In the genomic region with DNA sequence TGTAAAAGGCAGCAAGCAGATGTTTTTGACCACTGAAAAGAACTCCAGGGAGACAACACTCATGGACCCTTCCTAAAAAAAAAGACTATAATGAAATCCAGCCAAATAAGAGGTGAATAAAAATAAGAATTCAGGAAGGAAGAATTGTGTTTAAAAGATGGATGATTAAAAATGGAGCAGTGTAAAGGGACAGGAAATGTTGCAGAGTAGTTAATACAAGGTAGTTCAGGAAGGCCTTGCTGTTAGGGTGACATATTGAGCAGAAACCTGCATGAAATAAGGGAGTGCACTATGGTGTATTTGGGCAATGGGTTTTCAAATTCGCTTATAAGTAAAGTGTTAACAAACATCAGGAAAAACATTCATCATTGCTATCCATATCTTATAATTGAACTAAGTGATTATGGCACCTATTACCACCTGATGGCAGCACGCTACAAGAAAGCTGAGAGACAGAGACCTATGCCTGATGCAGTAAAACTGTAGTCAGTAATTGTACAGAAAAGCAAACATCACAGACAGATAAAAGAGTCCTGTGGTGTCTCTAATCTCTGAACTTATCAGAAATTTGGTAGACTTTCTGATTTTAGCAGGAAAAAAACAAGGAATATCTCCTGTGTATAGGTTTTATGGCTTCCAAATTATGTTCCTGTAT, we compare ENCODE assay signal across 8 cellular contexts. TPM values are rescaled to one million over a fixed set of nuclear protein-coding genes. Genes with fewer than 3 reads are reported as not detected.
DNase-seq lines count a peak whose midpoint lies in the region; ATAC-seq and TF ChIP-seq lines count a peak whose summit lies in the region.

No MANE protein-coding gene starts in this region.

- H3K4me2 ChIP-seq in PC-9 (no peak overlapping the region), mammary epithelial cell (ENCODE audit: insufficient read depth, low read depth, low read length) (no peak overlapping the region)

- H3F3A ChIP-seq in PC-9 (ENCODE audit: insufficient read depth, low read depth) = no peaks in the 10 kb centered on the region

- ATAC-seq in GM21526 (IDR thresholded peaks at IDR 0.05; ENCODE audit: low FRiP score, unreplicated experiment) (peak; percentile 71), HG03280 (IDR thresholded peaks at IDR 0.05; ENCODE audit: unreplicated experiment) (no peak)

- H3K27ac ChIP-seq in PC-9 = no peak overlapping the region
- H3K27ac ChIP-seq in mammary epithelial cell (ENCODE audit: insufficient read depth, low read depth, low read length) = no peak overlapping the region

- intact Hi-C loops in PC-9 (cut with micrococcal nuclease; ENCODE audit: unreplicated experiment) = loop anchor here (2.0 to 10.0 kb wide), 6 partner anchors 148 to 1174 kb away; a partner anchor contains a TSS
- intact Hi-C loops in mammary epithelial cell (cut with micrococcal nuclease) = loop anchor here (1.0 to 10.0 kb wide), 6 partner anchors 105 to 737 kb away; a partner anchor contains a TSS

- dilution Hi-C loops in mammary epithelial cell (cut with HindIII; ENCODE audit: low sequenced_read_pairs) = no loop called here

- H4K20me1 ChIP-seq in PC-9 (ENCODE audit: insufficient read depth) = no peaks in the 10 kb centered on the region
- no peaks in the 10 kb centered on the region for H4K20me1 ChIP-seq in mammary epithelial cell (ENCODE audit: insufficient read depth, low read length)

- peaks cover 31% of the 10 kb centered on the region for H3K27me3 Mint-ChIP-seq in T-helper 2 cell treated with Interferon-gamma antibody and Interleukin-4, amounts not matched to agents 5 μg/mL and 100 μg/mL, for 36 hours (ENCODE audit: low read depth)

- H3K79me2 ChIP-seq in PC-9 (ENCODE audit: low read depth) (no peaks in the 10 kb centered on the region), mammary epithelial cell (ENCODE audit: insufficient read depth, low read length) (no peaks in the 10 kb centered on the region)

- H3K27me3 ChIP-seq in PC-9 (ENCODE audit: insufficient read depth, low read depth) (no peaks in the 10 kb centered on the region), mammary epithelial cell (ENCODE audit: insufficient read depth, low read length) (no peaks in the 10 kb centered on the region)

- 6% methylated on average over 2 of the region's 2 CpGs for WGBS in mammary epithelial cell (ENCODE audit: low coverage, missing lambda C conversion rate)

- POLR2A ChIA-PET in PC-9 (lab: Charles Lee; ENCODE audit: unreplicated experiment) = no interaction called here

- no peak overlapping the region for H3K4me3 Mint-ChIP-seq in T-helper 2 cell treated with Interferon-gamma antibody and Interleukin-4, amounts not matched to agents 5 μg/mL and 100 μg/mL, for 36 hours

- peak; percentile 62 for TF ChIP-seq CTCF in PC-9 (conservative IDR thresholded peaks at IDR 0.05)
- peak; percentile 46 to 71 for TF ChIP-seq CTCF in mammary epithelial cell (conservative IDR thresholded peaks at IDR 0.05 in 1 of 2, IDR thresholded peaks at IDR 0.05 in 1 of 2; ENCODE audit: extremely low read depth in 1 of 2, insufficient read depth in 1 of 2, low read depth in 1 of 2, low read length in 2 of 2)

- peaks cover 4% of the 10 kb centered on the region for H3K4me1 Mint-ChIP-seq in T-helper 2 cell treated with Interferon-gamma antibody and Interleukin-4, amounts not matched to agents 5 μg/mL and 100 μg/mL, for 36 hours (ENCODE audit: low read depth)

- H3K9me3 ChIP-seq in PC-9 (ENCODE audit: insufficient read depth, low read depth) (no peaks in the 10 kb centered on the region), mammary epithelial cell (replicated peaks; ENCODE audit: insufficient read depth, low read length) (no peaks in the 10 kb centered on the region)

- H3K36me3 ChIP-seq in PC-9 (ENCODE audit: low read depth) = no peaks in the 10 kb centered on the region
- no peaks in the 10 kb centered on the region for H3K36me3 ChIP-seq in mammary epithelial cell (ENCODE audit: insufficient read depth, low read length)

- H3K4me3 ChIP-seq in PC-9 = no peak overlapping the region
- no peak overlapping the region for H3K4me3 ChIP-seq in mammary epithelial cell (replicated peaks in 1 of 3; ENCODE audit: insufficient read depth in 1 of 3, low read depth in 2 of 3, low read length in 3 of 3)

- no peak overlapping the region for H3K27ac Mint-ChIP-seq in T-helper 2 cell treated with Interferon-gamma antibody and Interleukin-4, amounts not matched to agents 5 μg/mL and 100 μg/mL, for 36 hours

- peak; percentile 62 for DNase-seq in DMS79 treated with DMSO at 0.1 percent for 48 hours (lab: John Stamatoyannopoulos, UW)
- DNase-seq in LHCN-M2 (ENCODE audit: low read depth) = peak; percentile 43
- no peak for DNase-seq in PC-9
- DNase-seq in mammary epithelial cell = peak; percentile 37
- peak; percentile 60 to 73 for DNase-seq in lung microvascular endothelial cell (ENCODE audit: low read depth in 2 of 2)
- DNase-seq in T-helper 2 cell treated with Interferon-gamma antibody and Interleukin-4, amounts not matched to agents 5 μg/mL and 100 μg/mL, for 36 hours (ENCODE audit: low spot score) = no peak

- no peaks in the 10 kb centered on the region for H3K9me2 ChIP-seq in PC-9 (ENCODE audit: insufficient read depth)

- CTCF ChIA-PET in PC-9 (lab: Charles Lee) = no interaction called here
- CTCF ChIA-PET in mammary epithelial cell (lab: Charles Lee; ENCODE audit: low non-redundant PET) = interaction anchor here (0.7 kb wide), 1 partner anchor 102 kb away, joined by 4 read pairs; no protein-coding TSS in a partner anchor

- H3K4me1 ChIP-seq in PC-9 (replicated peaks; ENCODE audit: insufficient read depth) (peaks cover 7% of the 10 kb centered on the region; the same call in 1 of the 2 replicates), mammary epithelial cell (ENCODE audit: insufficient read depth, low read length) (peaks cover 7% of the 10 kb centered on the region)

- H3K9ac ChIP-seq in mammary epithelial cell (ENCODE audit: insufficient read depth, low read length) = no peak overlapping the region

- no peaks in the 10 kb centered on the region for H3K9me3 Mint-ChIP-seq in T-helper 2 cell treated with Interferon-gamma antibody and Interleukin-4, amounts not matched to agents 5 μg/mL and 100 μg/mL, for 36 hours

- in situ Hi-C loops in mammary epithelial cell (cut with MboI; ENCODE audit: low sequenced_read_pairs in 2 of 2) = loop anchor here in 1 of 2 donors (25.0 kb wide), 1 partner anchor 732 kb away; no protein-coding TSS in a partner anchor

- H3K36me3 Mint-ChIP-seq in T-helper 2 cell treated with Interferon-gamma antibody and Interleukin-4, amounts not matched to agents 5 μg/mL and 100 μg/mL, for 36 hours (ENCODE audit: low read depth) = no peaks in the 10 kb centered on the region

- H2AFZ ChIP-seq in PC-9 = no peak overlapping the region
- H2AFZ ChIP-seq in mammary epithelial cell (ENCODE audit: low read depth, low read length) = peak overlapping the region; percentile 42

- BruUV-seq in PC-9 (replicated peaks; lab: Mats Ljungman, UMichigan) (no TSS peak), mammary epithelial cell (replicated peaks; lab: Mats Ljungman, UMichigan) (no TSS peak)

RNA-seq across cellular contexts. Expression of a gene that starts 5.8 kb away (rescaled TPM):
- total RNA-seq in LHCN-M2 (2014; rRNA removed) = 20.1 and 20.5 TPM in 2 replicates
- polyA plus RNA-seq in LHCN-M2 (2012) = 7.4 TPM
- 17.4 and 18.4 TPM in 2 replicates for total RNA-seq in PC-9 (2021)
- total RNA-seq in mammary epithelial cell = 10 to 100 TPM; 12.5 to 16.7 TPM
- 11.2 TPM for polyA plus RNA-seq in mammary epithelial cell
- polyA minus RNA-seq in mammary epithelial cell = 6.6 TPM
- total RNA-seq in lung microvascular endothelial cell = 10.5 and 14.5 TPM in 2 replicates

RNA-seq across cellular contexts. Expression of a gene that starts 6.6 kb away (rescaled TPM):
- total RNA-seq in LHCN-M2 (2014; rRNA removed) (74.2 and 85.4 TPM in 2 replicates), PC-9 (2021) (32.2 and 32.4 TPM in 2 replicates), mammary epithelial cell (10 to 100 TPM; 37.3 to 67.5 TPM), lung microvascular endothelial cell (36.4 and 42.1 TPM in 2 replicates)
- 21.9 TPM for polyA plus RNA-seq in LHCN-M2 (2012)
- 40.9 TPM for polyA plus RNA-seq in mammary epithelial cell
- polyA minus RNA-seq in mammary epithelial cell = 225 TPM

RNA-seq across cellular contexts. Expression of a gene that starts 48.3 kb away (rescaled TPM):
- not detected in 2 replicates for total RNA-seq in LHCN-M2 (2014; rRNA removed)
- polyA plus RNA-seq in LHCN-M2 (2012) = not detected
- total RNA-seq in PC-9 (2021) = not detected in 2 replicates
- total RNA-seq in mammary epithelial cell = not detected
- not detected for polyA plus RNA-seq in mammary epithelial cell
- not detected for polyA minus RNA-seq in mammary epithelial cell
- total RNA-seq in lung microvascular endothelial cell = not detected in 2 replicates

Comparison
In these comparisons a context has a peak if more than half of its experiments do, and no peak if none do; other contexts are left out.
1. DNase-seq: peak in DMS79 treated with DMSO at 0.1 percent for 48 hours (single experiment), LHCN-M2 (single experiment), mammary epithelial cell (single experiment) and lung microvascular endothelial cell (2 of 2); none in PC-9 (0 of 2) and T-helper 2 cell treated with Interferon-gamma antibody and Interleukin-4, amounts not matched to agents 5 μg/mL and 100 μg/mL, for 36 hours (single experiment).